In the genomic region with DNA sequence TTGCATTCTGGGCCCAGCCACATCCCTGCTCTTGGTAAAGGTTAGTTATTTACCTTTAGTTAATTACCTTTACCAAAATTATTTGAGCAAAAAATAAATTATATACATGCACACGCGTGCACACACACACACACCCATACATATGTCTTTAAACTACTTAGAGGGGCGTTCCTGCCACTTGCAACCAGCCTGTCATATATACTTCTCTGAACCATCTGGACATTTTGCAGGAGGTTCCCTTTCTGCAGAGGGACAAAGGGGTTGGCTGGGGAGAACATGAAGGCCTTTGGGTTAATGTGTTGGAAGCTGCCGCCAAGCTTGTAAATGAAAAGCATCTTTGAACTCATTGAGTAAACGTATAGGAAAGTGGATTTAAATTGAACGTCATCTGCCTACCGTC, we compare ENCODE assay signal across 12 cellular contexts. TPM values are rescaled to one million over a fixed set of nuclear protein-coding genes. Genes with fewer than 3 reads are reported as not detected.
DNase-seq lines count a peak whose midpoint lies in the region; ATAC-seq and TF ChIP-seq lines count a peak whose summit lies in the region.
"Had no signal": no experiment of that assay in that cellular context is flagged by ENCODE, and none has a peak within 500 bp of the region (broad histone marks: within the 10 kb centered on the region; RNA-seq: fewer than 3 reads in every experiment).

No MANE protein-coding gene starts in this region.

- H3K27me3 Mint-ChIP-seq in activated CD8-positive, alpha-beta memory T cell treated with anti-CD3 and anti-CD28 coated beads, Interleukin-2, amount 10 ng/mL, durations not matched to agents 7 days and 5 days = peaks cover 12% of the 10 kb centered on the region
- H3K27me3 Mint-ChIP-seq in stimulated activated naive B cell treated with anti-CD40 and anti-IgM and Interleukin-4, amounts not matched to agents 10 μg/mL and 1 μg/mL and 100 μg/mL, for 72 hours = no peaks in the 10 kb centered on the region

- H3K4me3 ChIP-seq in Peyer's patch = peak overlapping the region in 1 of 4 donors; percentile 26
- H3K4me3 ChIP-seq: adrenal gland had no signal

- H3K4me1 Mint-ChIP-seq in activated CD8-positive, alpha-beta memory T cell treated with anti-CD3 and anti-CD28 coated beads, Interleukin-2, amount 10 ng/mL, durations not matched to agents 7 days and 5 days = peaks cover 26% of the 10 kb centered on the region
- peaks cover 26 to 35% of the 10 kb centered on the region in 2 donors for H3K4me1 Mint-ChIP-seq in stimulated activated naive B cell treated with anti-CD40 and anti-IgM and Interleukin-4, amounts not matched to agents 10 μg/mL and 1 μg/mL and 100 μg/mL, for 72 hours

- peaks cover 0 to 42% (median 3%) of the 10 kb centered on the region in 4 donors for H3K4me1 ChIP-seq in Peyer's patch
- peaks cover 23% of the 10 kb centered on the region for H3K4me1 ChIP-seq in foreskin keratinocyte

- CTCF ChIA-PET in activated CD8-positive, alpha-beta memory T cell treated with anti-CD3 and anti-CD28 coated beads, Interleukin-2, amount 10 ng/mL, durations not matched to agents 7 days and 5 days (lab: Charles Lee) = interaction anchor here (0.8 to 5.4 kb wide), 32 partner anchors 8 to 393 kb away, joined by 3 to 54 read pairs (median 4); partner anchors contain the start of genes AFTPH and SERTAD2

- H3K36me3 Mint-ChIP-seq in activated CD8-positive, alpha-beta memory T cell treated with anti-CD3 and anti-CD28 coated beads, Interleukin-2, amount 10 ng/mL, durations not matched to agents 7 days and 5 days = peaks cover 6% of the 10 kb centered on the region
- H3K36me3 Mint-ChIP-seq in stimulated activated naive B cell treated with anti-CD40 and anti-IgM and Interleukin-4, amounts not matched to agents 10 μg/mL and 1 μg/mL and 100 μg/mL, for 72 hours = no peaks in the 10 kb centered on the region

- H3K4me3 Mint-ChIP-seq in activated CD8-positive, alpha-beta memory T cell treated with anti-CD3 and anti-CD28 coated beads, Interleukin-2, amount 10 ng/mL, durations not matched to agents 7 days and 5 days = peak overlapping the region; percentile 23
- H3K4me3 Mint-ChIP-seq in stimulated activated naive B cell treated with anti-CD40 and anti-IgM and Interleukin-4, amounts not matched to agents 10 μg/mL and 1 μg/mL and 100 μg/mL, for 72 hours = peak overlapping the region; percentile 10 to 54

- DNase-seq in activated CD8-positive, alpha-beta memory T cell treated with anti-CD3 and anti-CD28 coated beads, Interleukin-2, amount 10 ng/mL, durations not matched to agents 7 days and 5 days = peak; percentile 39
- no peak for DNase-seq in activated CD8-positive, alpha-beta memory T cell treated with anti-CD3 and anti-CD28 coated beads for 24 hours
- DNase-seq in Peyer's patch (no peak), foreskin keratinocyte (no peak), NOMO-1 treated with dmso at 0.1 percent for 144 hours (lab: John Stamatoyannopoulos, UW; ENCODE audit: unreplicated experiment) (no peak), NCI-H510A (lab: John Stamatoyannopoulos, UW) (no peak)
- DNase-seq in stimulated activated naive B cell treated with anti-CD40 and anti-IgM and Interleukin-4, amounts not matched to agents 10 μg/mL and 1 μg/mL and 100 μg/mL, for 72 hours = no peak
- DNase-seq: ACHN, EL had no signal

- H3K9me3 Mint-ChIP-seq in activated CD8-positive, alpha-beta memory T cell treated with anti-CD3 and anti-CD28 coated beads, Interleukin-2, amount 10 ng/mL, durations not matched to agents 7 days and 5 days (ENCODE audit: low read depth) = peaks cover 4% of the 10 kb centered on the region
- H3K9me3 Mint-ChIP-seq in stimulated activated naive B cell treated with anti-CD40 and anti-IgM and Interleukin-4, amounts not matched to agents 10 μg/mL and 1 μg/mL and 100 μg/mL, for 72 hours = no peaks in the 10 kb centered on the region

- no peak for TF ChIP-seq CTCF in Peyer's patch (IDR thresholded peaks at IDR 0.05)
- no peak for TF ChIP-seq CTCF in foreskin keratinocyte (conservative IDR thresholded peaks at IDR 0.05)

- ATAC-seq in activated CD8-positive, alpha-beta memory T cell treated with anti-CD3 and anti-CD28 coated beads, Interleukin-2, amount 10 ng/mL, durations not matched to agents 7 days and 5 days = no peak
- ATAC-seq in foreskin keratinocyte (no peak), HG03432 (IDR thresholded peaks at IDR 0.05; ENCODE audit: unreplicated experiment) (no peak)
- no peak for ATAC-seq in stimulated activated naive B cell treated with anti-CD40 and anti-IgM and Interleukin-4, amounts not matched to agents 10 μg/mL and 1 μg/mL and 100 μg/mL, for 72 hours (replicated peaks)

- H3K27ac Mint-ChIP-seq in activated CD8-positive, alpha-beta memory T cell treated with anti-CD3 and anti-CD28 coated beads, Interleukin-2, amount 10 ng/mL, durations not matched to agents 7 days and 5 days = peak overlapping the region; percentile 81
- peak overlapping the region; percentile 99 for H3K27ac Mint-ChIP-seq in stimulated activated naive B cell treated with anti-CD40 and anti-IgM and Interleukin-4, amounts not matched to agents 10 μg/mL and 1 μg/mL and 100 μg/mL, for 72 hours

- TF ChIP-seq POLR2A in Peyer's patch (IDR thresholded peaks at IDR 0.05) = no peak

- H3K27ac ChIP-seq in Peyer's patch (peak overlapping the region; percentile 40 to 71 (median 56)), foreskin keratinocyte (peak overlapping the region; percentile 86)
- H3K27ac ChIP-seq: adrenal gland had no signal

- H3K27me3 ChIP-seq in Peyer's patch (no peaks in the 10 kb centered on the region), foreskin keratinocyte (no peaks in the 10 kb centered on the region)
- H3K27me3 ChIP-seq: adrenal gland, gastroesophageal sphincter had no signal

- no peaks in the 10 kb centered on the region for H3K9me3 ChIP-seq in Peyer's patch
- H3K9me3 ChIP-seq: adrenal gland, gastroesophageal sphincter had no signal

- H3K36me3 ChIP-seq in Peyer's patch = no peaks in the 10 kb centered on the region
- H3K36me3 ChIP-seq: adrenal gland, gastroesophageal sphincter had no signal

RNA-seq across cellular contexts. Expression of gene SERTAD2, which starts 46.3 kb away (rescaled TPM):
- 10 to 100 TPM; 24.3 to 53.7 TPM for total RNA-seq in activated CD8-positive, alpha-beta memory T cell treated with anti-CD3 and anti-CD28 coated beads, Interleukin-2, amount 10 ng/mL, durations not matched to agents 7 days and 5 days
- 10 to 100 TPM in 1 of 4 donors, 1 to 10 TPM in 3; 8.7 to 10.3 (median 9.8) TPM for total RNA-seq in Peyer's patch
- 17.1 and 18.4 TPM in 2 replicates for total RNA-seq in foreskin keratinocyte
- 5.7 and 7.1 TPM in 2 replicates for polyA plus RNA-seq in foreskin keratinocyte
